ENCODE assay signal across 20 cellular contexts in the genomic region with DNA sequence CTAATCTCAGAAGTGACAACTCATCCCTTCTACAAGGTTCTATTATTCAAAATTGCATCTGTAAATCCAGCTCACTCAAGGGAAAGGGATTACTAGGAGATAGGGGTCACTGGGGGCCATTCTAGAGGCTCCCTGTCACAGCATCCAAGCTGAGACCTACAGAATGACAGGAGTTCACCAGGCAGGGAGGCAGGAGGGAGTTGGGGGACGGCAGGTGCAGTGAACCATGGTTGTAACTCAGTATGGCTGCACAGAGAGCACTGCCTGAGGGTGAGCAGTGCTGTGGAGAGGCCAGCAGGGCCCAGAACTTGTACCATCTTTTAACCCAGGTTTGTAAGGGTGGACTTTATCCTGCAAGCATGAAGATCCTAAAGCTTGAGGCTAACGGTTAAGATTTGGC. TPM values are rescaled to one million over a fixed set of nuclear protein-coding genes. Genes with fewer than 3 reads are reported as not detected.
DNase-seq lines count a peak whose midpoint lies in the region; ATAC-seq, FAIRE-seq and TF ChIP-seq lines count a peak whose summit lies in the region.
"Had no signal": no experiment of that assay in that cellular context is flagged by ENCODE, and none has a peak within 500 bp of the region (broad histone marks: within the 10 kb centered on the region; RNA-seq: fewer than 3 reads in every experiment).

No MANE protein-coding gene starts in this region.

- H3K4me2 ChIP-seq in GM12878 (ENCODE audit: control insufficient read depth, insufficient read depth) (peak overlapping the region; percentile 56; the same call in 1 of the 2 replicates), neuronal stem cell (ENCODE audit: insufficient read depth, low read length, poor library complexity, severe bottlenecking) (no peak overlapping the region)

- H2BK5ac ChIP-seq in neuronal stem cell (ENCODE audit: low read length), result no peak overlapping the region

- TF ChIP-seq EP300 in GM12878 (IDR thresholded peaks at IDR 0.05; ENCODE audit: borderline replicate concordance in 1 of 2, control insufficient read depth in 1 of 2, low read depth in 2 of 2, low read length in 2 of 2), result no peak

- RAD21 ChIA-PET in GM12878 (lab: Charles Lee; ENCODE audit: unreplicated experiment), result interaction anchor here (0.6 to 2.3 kb wide), 6 partner anchors 37 to 112 kb away, joined by 3 to 21 read pairs (median 6); no protein-coding TSS in a partner anchor

- DNase-seq in Caco-2, result no peak
- DNase-seq in HL-60 (ENCODE audit: low read depth in 1 of 2, low spot score in 1 of 2), result no peak
- no peak for DNase-seq in GM12878 (ENCODE audit: low read depth, low spot score)
- DNase-seq in neuronal stem cell (ENCODE audit: low spot score), result no peak
- DNase-seq in effector CD8-positive, alpha-beta T cell (lab: John Stamatoyannopoulos, UW), result no peak
- no peak for DNase-seq in mesenteric fat pad (ENCODE audit: low spot score)
- DNase-seq: activated naive CD4-positive, alpha-beta T cell treated with anti-CD3 and anti-CD28 coated beads, Interleukin-2, amount 50 U/mL, for 16 hours; activated T-cell treated with anti-CD3 and anti-CD28 coated beads, Interleukin-2, amount 50 U/mL, for 24 hours; effector memory CD4-positive, alpha-beta T cell; esophagus squamous epithelium; GM23248; NCI-H1105; NCI-H748 treated with DMSO at 0.1 percent for 48 hours; PC-3; stimulated activated CD4-positive, alpha-beta T cell treated with anti-CD3 and anti-CD28 coated beads, Interleukin-12 subunit alpha, Interleukin-12 subunit beta, amount 100 ng/mL, for 4 hours had no signal

- SMC1A ChIA-PET in GM12878 (lab: Charles Lee; ENCODE audit: uncharacterized antibody, unreplicated experiment), result interaction anchor here (1.4 to 2.6 kb wide), 4 partner anchors 70 to 112 kb away, joined by 3 to 17 read pairs (median 16); no protein-coding TSS in a partner anchor

- peak overlapping the region; percentile 46 for H3K18ac ChIP-seq in neuronal stem cell (ENCODE audit: low read length)

- no peak overlapping the region for H3K4ac ChIP-seq in neuronal stem cell (ENCODE audit: low read length)

- no peak overlapping the region for H3K9ac ChIP-seq in GM12878 (ENCODE audit: control insufficient read depth, insufficient read depth, low read length)
- no peak overlapping the region for H3K9ac ChIP-seq in neuronal stem cell (ENCODE audit: low read depth, low read length, poor library complexity)
- H3K9ac ChIP-seq: GM23248 had no signal

- no peaks in the 10 kb centered on the region for H4K20me1 ChIP-seq in GM12878 (ENCODE audit: control insufficient read depth, insufficient read depth)

- H2AFZ ChIP-seq in GM12878 (ENCODE audit: control insufficient read depth, low read depth, low read length) (peak overlapping the region; percentile 90), neuronal stem cell (ENCODE audit: low read length) (peak overlapping the region; percentile 4)
- H2AFZ ChIP-seq: GM23248 had no signal

- no peak overlapping the region for H4K91ac ChIP-seq in neuronal stem cell (ENCODE audit: low read depth, low read length, poor library complexity)

- peaks cover 10% of the 10 kb centered on the region for H3K9me3 Mint-ChIP-seq in Caco-2 (ENCODE audit: unreplicated experiment)
- H3K9me3 Mint-ChIP-seq: activated T-cell treated with anti-CD3 and anti-CD28 coated beads, Interleukin-2, amount 50 U/mL, for 24 hours; CD8-positive, alpha-beta memory T cell; neural crest cell had no signal

- peak overlapping the region; percentile 82 for H3K27ac Mint-ChIP-seq in Caco-2 (ENCODE audit: unreplicated experiment)
- H3K27ac Mint-ChIP-seq: activated T-cell treated with anti-CD3 and anti-CD28 coated beads, Interleukin-2, amount 50 U/mL, for 24 hours had no signal

- no peak overlapping the region for H4K8ac ChIP-seq in neuronal stem cell (ENCODE audit: low read depth, low read length)

- WGBS in GM12878 (ENCODE audit: insufficient coverage, insufficient replicate concordance, low lambda C conversion rate, missing lambda C conversion rate), result 95% methylated on average over 2 of the region's 2 CpGs
- no CpG with 5 or more reads among the region's 2 CpGs for WGBS in neuronal stem cell (ENCODE audit: extremely low coverage in 2 of 2, insufficient read length in 2 of 2, insufficient replicate concordance in 1 of 2), 2 donors

- no peak overlapping the region for H2BK15ac ChIP-seq in neuronal stem cell (ENCODE audit: low read length)

- TF ChIP-seq CTCF in Caco-2 (IDR thresholded peaks at IDR 0.05; ENCODE audit: insufficient read depth in 1 of 2, low read depth in 1 of 2, low read length in 1 of 2, severe bottlenecking in 1 of 2, unreplicated experiment in 1 of 2), result no peak
- TF ChIP-seq CTCF in HL-60 (IDR thresholded peaks at IDR 0.05; ENCODE audit: insufficient read depth, low read length), result no peak
- no peak for TF ChIP-seq CTCF in GM12878 (IDR thresholded peaks at IDR 0.05 in 2 of 3, conservative IDR thresholded peaks at IDR 0.05 in 1 of 3; ENCODE audit: control insufficient read depth in 2 of 3, extremely low read depth in 1 of 3, insufficient read depth in 1 of 3, low read depth in 3 of 3, low read length in 3 of 3)

- POLR2A ChIA-PET in Caco-2 (lab: Charles Lee), result interaction anchor here (2.1 to 2.9 kb wide), 2 partner anchors 38 to 41 kb away, joined by 6 to 37 read pairs; a partner anchor contains a TSS
- POLR2A ChIA-PET in GM12878 (lab: Charles Lee), result interaction anchor here (0.5 kb wide), 1 partner anchor 565 kb away, joined by 4 read pairs; no protein-coding TSS in a partner anchor

- intact Hi-C loops in Caco-2 (cut with micrococcal nuclease; ENCODE audit: unreplicated experiment), result loop anchor here (1.0 to 2.0 kb wide), 3 partner anchors 23 to 61 kb away; a partner anchor contains a TSS
- intact Hi-C loops in GM12878 (cut with micrococcal nuclease; ENCODE audit: unreplicated experiment), result no loop called here

- H3K36me3 ChIP-seq in Caco-2 (ENCODE audit: control insufficient read depth, insufficient read depth, low read length) (no peaks in the 10 kb centered on the region), GM12878 (ENCODE audit: control insufficient read depth in 2 of 2, insufficient read depth in 2 of 2, low read length in 1 of 2) (no peaks in the 10 kb centered on the region), neuronal stem cell (replicated peaks in 1 of 2; ENCODE audit: control insufficient read depth in 2 of 2, insufficient read depth in 2 of 2, low read length in 2 of 2) (no peaks in the 10 kb centered on the region)
- H3K36me3 ChIP-seq: esophagus squamous epithelium had no signal

- H3K27me3 ChIP-seq in Caco-2 (replicated peaks; ENCODE audit: control insufficient read depth, insufficient read depth, low read length), result no peaks in the 10 kb centered on the region
- no peaks in the 10 kb centered on the region for H3K27me3 ChIP-seq in HL-60 (ENCODE audit: insufficient read depth, poor library complexity, severe bottlenecking)
- no peaks in the 10 kb centered on the region for H3K27me3 ChIP-seq in GM12878 (replicated peaks in 1 of 2; ENCODE audit: control insufficient read depth in 2 of 2, insufficient read depth in 2 of 2, low read length in 1 of 2)
- no peaks in the 10 kb centered on the region for H3K27me3 ChIP-seq in neuronal stem cell (ENCODE audit: control insufficient read depth in 3 of 3, insufficient read depth in 3 of 3, low read depth in 1 of 3, low read length in 3 of 3)
- H3K27me3 ChIP-seq: esophagus squamous epithelium had no signal

- no peak for TF ChIP-seq POLR2A in GM12878 (IDR thresholded peaks at IDR 0.05; ENCODE audit: low read depth, low read length)

- peaks cover 9% of the 10 kb centered on the region for H3K36me3 Mint-ChIP-seq in Caco-2 (ENCODE audit: insufficient read depth, unreplicated experiment)
- H3K36me3 Mint-ChIP-seq: CD8-positive, alpha-beta memory T cell had no signal

- H3K27ac ChIP-seq in HL-60 (replicated peaks) (peak overlapping the region; percentile 89; the same call in 1 of the 2 replicates), GM12878 (ENCODE audit: control insufficient read depth, insufficient read depth) (no peak overlapping the region), neuronal stem cell (replicated peaks; ENCODE audit: low read length) (peak overlapping the region; percentile 8)
- H3K27ac ChIP-seq: GM23248 had no signal

- H2BK12ac ChIP-seq in neuronal stem cell (ENCODE audit: low read length), result no peak overlapping the region

- no peak overlapping the region for H3K4me3 ChIP-seq in Caco-2 (ENCODE audit: low read depth, low read length)
- no peak overlapping the region for H3K4me3 ChIP-seq in HL-60 (replicated peaks; ENCODE audit: insufficient read depth, low read length)
- no peak overlapping the region for H3K4me3 ChIP-seq in GM12878
- H3K4me3 ChIP-seq in neuronal stem cell (ENCODE audit: low read length in 2 of 2), result no peak overlapping the region
- H3K4me3 ChIP-seq: esophagus squamous epithelium, GM23248 had no signal

- H3K4me1 ChIP-seq in Caco-2, result peaks cover 33% of the 10 kb centered on the region
- H3K4me1 ChIP-seq in GM12878 (ENCODE audit: control insufficient read depth, insufficient read depth, low read length), result peaks cover 22% of the 10 kb centered on the region
- H3K4me1 ChIP-seq in neuronal stem cell (ENCODE audit: control insufficient read depth in 2 of 2, insufficient read depth in 1 of 2, low read depth in 1 of 2, low read length in 2 of 2), result peaks cover 19 to 21% of the 10 kb centered on the region in 2 donors

- no peak overlapping the region for H3K14ac ChIP-seq in neuronal stem cell (ENCODE audit: low read length)

- no peak overlapping the region for H2BK120ac ChIP-seq in neuronal stem cell (ENCODE audit: low read depth, low read length)

- ATAC-seq in GM12878 (no peak), HG02623 (IDR thresholded peaks at IDR 0.05; ENCODE audit: unreplicated experiment) (no peak), HG03159 (IDR thresholded peaks at IDR 0.05; ENCODE audit: unreplicated experiment) (no peak)

- H3K4me1 Mint-ChIP-seq in Caco-2 (ENCODE audit: low read depth, unreplicated experiment), result peaks cover 38% of the 10 kb centered on the region

- in situ Hi-C loops in GM12878 (cut with MboI), result no loop called here

- no peak for FAIRE-seq in GM12878 (lab: Jason Lieb, UNC)
- FAIRE-seq: astrocyte had no signal

- no peak for TF ChIP-seq RAD21 in GM12878 (IDR thresholded peaks at IDR 0.05; ENCODE audit: insufficient read depth, low read depth, low read length)

- H3K4me3 Mint-ChIP-seq in Caco-2 (ENCODE audit: unreplicated experiment), result no peak overlapping the region
- H3K4me3 Mint-ChIP-seq: activated T-cell treated with anti-CD3 and anti-CD28 coated beads, Interleukin-2, amount 50 U/mL, for 24 hours had no signal

- H3K9me3 ChIP-seq in Caco-2, result no peaks in the 10 kb centered on the region
- no peaks in the 10 kb centered on the region; the same call in 2 of the 3 replicates for H3K9me3 ChIP-seq in GM12878 (replicated peaks; ENCODE audit: control insufficient read depth, insufficient read depth, low read length)
- no peaks in the 10 kb centered on the region for H3K9me3 ChIP-seq in neuronal stem cell (replicated peaks in 1 of 2; ENCODE audit: control insufficient read depth in 2 of 2, insufficient read depth in 1 of 2, low read depth in 1 of 2, low read length in 2 of 2)
- H3K9me3 ChIP-seq: esophagus squamous epithelium had no signal

- no peaks in the 10 kb centered on the region for H3K79me1 ChIP-seq in neuronal stem cell (ENCODE audit: low read depth, low read length)

- peak overlapping the region; percentile 30 for H2AK5ac ChIP-seq in neuronal stem cell (ENCODE audit: low read depth, low read length)

- no peak overlapping the region for H3K23ac ChIP-seq in neuronal stem cell (ENCODE audit: low read depth, low read length, poor library complexity)

- no peaks in the 10 kb centered on the region for H3K27me3 Mint-ChIP-seq in Caco-2 (ENCODE audit: insufficient read depth, unreplicated experiment)
- H3K27me3 Mint-ChIP-seq: activated T-cell treated with anti-CD3 and anti-CD28 coated beads, Interleukin-2, amount 50 U/mL, for 24 hours had no signal

- no peaks in the 10 kb centered on the region for H3K79me2 ChIP-seq in GM12878 (ENCODE audit: control insufficient read depth, insufficient read depth, low read length)

- BruUV-seq in Caco-2 (replicated peaks; lab: Mats Ljungman, UMichigan) (no TSS peak), GM12878 (replicated peaks; lab: Mats Ljungman, UMichigan) (no TSS peak)

- CTCF ChIA-PET in Caco-2 (lab: Charles Lee), result interaction anchor here (1.5 to 2.0 kb wide), 3 partner anchors 38 to 92 kb away, joined by 6 to 13 read pairs (median 10); a partner anchor contains a TSS
- CTCF ChIA-PET in GM12878 (lab: Yijun Ruan, JAX), result interaction anchor here (0.6 to 4.4 kb wide), 12 partner anchors 11 to 235 kb away, joined by 3 to 33 read pairs (median 6); no protein-coding TSS in a partner anchor

RNA-seq across cellular contexts. Expression of a gene that starts 37.9 kb away (rescaled TPM):
- 286 and 319 TPM in 2 replicates for total RNA-seq in Caco-2 (2022)
- 114 and 132 TPM in 2 replicates for total RNA-seq in GM12878 (2013; cell fraction: nucleolus; rRNA removed)
- 71.8 and 93.4 TPM in 2 replicates for total RNA-seq in GM12878 (2014; rRNA removed)
- total RNA-seq in GM12878 (2014; rRNA removed; fragmentation: Illumina TruSeq; extraction: Trizol), result 92.3 and 100 TPM in 2 replicates
- total RNA-seq in GM12878 (2021), result 88.4 and 106 TPM in 2 replicates
- 21.2 TPM for polyA plus RNA-seq in GM12878 (2011; ENCODE audit: low read depth)
- 102 and 213 TPM in 2 replicates for polyA plus RNA-seq in GM12878 (2011; rRNA removed)
- polyA plus RNA-seq in GM12878 (2011; cell fraction: cytosol; rRNA removed), result 36.0 and 65.4 TPM in 2 replicates
- polyA plus RNA-seq in GM12878 (2011; cell fraction: nucleus; rRNA removed), result 31.6 and 39.1 TPM in 2 replicates
- 38.5 and 54.6 TPM in 2 replicates for polyA plus RNA-seq in GM12878 (2012)
- 156 and 217 TPM in 2 replicates for polyA plus RNA-seq in GM12878 (2014; fragmentation: Illumina TruSeq; extraction: Trizol)
- polyA plus RNA-seq in GM12878 (2014; fragmentation: Nextera tagmentation; extraction: Ambion mirVana), result 100 to 1,000 TPM; 110 to 139 TPM
- polyA plus RNA-seq in GM12878 (2014; rRNA removed), result 45.7 and 60.4 TPM in 2 replicates
- 10 to 100 TPM; 67.7 to 84.4 TPM for polyA plus RNA-seq in GM12878 (2016; fragmentation: Nextera tagmentation; extraction: Ambion mirVana)
- 50.1 and 60.6 TPM in 2 replicates for polyA minus RNA-seq in GM12878 (2011; rRNA and poly(A)+ RNA removed)
- 42.1 and 42.6 TPM in 2 replicates for polyA minus RNA-seq in GM12878 (2011; cell fraction: cytosol; rRNA and poly(A)+ RNA removed)
- 32.6 and 48.8 TPM in 2 replicates for polyA minus RNA-seq in GM12878 (2011; cell fraction: nucleus; rRNA and poly(A)+ RNA removed)
- 288 TPM for polyA plus RNA-seq in neuronal stem cell (2013, experiment 1 of 2)
- 311 TPM for polyA plus RNA-seq in neuronal stem cell (2013, experiment 2 of 2)
- total RNA-seq in mesenteric fat pad, result 21.9 TPM
